1 cellular context compared by ENCODE assay signal in genomic region chr1:116318897-116319296, GRCh38.
TF ChIP-seq lines count a peak whose summit lies in the region.

No MANE protein-coding gene starts in this region.

TF ChIP-seq in K562, 482 proteins besides CTCF, POLR2A, EP300 and RAD21 (continued from another document):
- TF ChIP-seq CHD7 (IDR thresholded peaks at IDR 0.05; ENCODE audit: low read depth, low read length) (no peak), BACH1 (tag; IDR thresholded peaks at IDR 0.05) (no peak)
- TF ChIP-seq, protein P1, sequence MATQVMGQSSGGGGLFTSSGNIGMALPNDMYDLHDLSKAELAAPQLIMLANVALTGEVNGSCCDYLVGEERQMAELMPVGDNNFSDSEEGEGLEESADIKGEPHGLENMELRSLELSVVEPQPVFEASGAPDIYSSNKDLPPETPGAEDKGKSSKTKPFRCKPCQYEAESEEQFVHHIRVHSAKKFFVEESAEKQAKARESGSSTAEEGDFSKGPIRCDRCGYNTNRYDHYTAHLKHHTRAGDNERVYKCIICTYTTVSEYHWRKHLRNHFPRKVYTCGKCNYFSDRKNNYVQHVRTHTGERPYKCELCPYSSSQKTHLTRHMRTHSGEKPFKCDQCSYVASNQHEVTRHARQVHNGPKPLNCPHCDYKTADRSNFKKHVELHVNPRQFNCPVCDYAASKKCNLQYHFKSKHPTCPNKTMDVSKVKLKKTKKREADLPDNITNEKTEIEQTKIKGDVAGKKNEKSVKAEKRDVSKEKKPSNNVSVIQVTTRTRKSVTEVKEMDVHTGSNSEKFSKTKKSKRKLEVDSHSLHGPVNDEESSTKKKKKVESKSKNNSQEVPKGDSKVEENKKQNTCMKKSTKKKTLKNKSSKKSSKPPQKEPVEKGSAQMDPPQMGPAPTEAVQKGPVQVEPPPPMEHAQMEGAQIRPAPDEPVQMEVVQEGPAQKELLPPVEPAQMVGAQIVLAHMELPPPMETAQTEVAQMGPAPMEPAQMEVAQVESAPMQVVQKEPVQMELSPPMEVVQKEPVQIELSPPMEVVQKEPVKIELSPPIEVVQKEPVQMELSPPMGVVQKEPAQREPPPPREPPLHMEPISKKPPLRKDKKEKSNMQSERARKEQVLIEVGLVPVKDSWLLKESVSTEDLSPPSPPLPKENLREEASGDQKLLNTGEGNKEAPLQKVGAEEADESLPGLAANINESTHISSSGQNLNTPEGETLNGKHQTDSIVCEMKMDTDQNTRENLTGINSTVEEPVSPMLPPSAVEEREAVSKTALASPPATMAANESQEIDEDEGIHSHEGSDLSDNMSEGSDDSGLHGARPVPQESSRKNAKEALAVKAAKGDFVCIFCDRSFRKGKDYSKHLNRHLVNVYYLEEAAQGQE (CRISPR knock-in tag; IDR thresholded peaks at IDR 0.05; ENCODE audit: low read depth) = no peak
TF ChIP-seq in K562: peak in this region for 27.
